20 cellular contexts compared by ENCODE assay signal in the genomic region with DNA sequence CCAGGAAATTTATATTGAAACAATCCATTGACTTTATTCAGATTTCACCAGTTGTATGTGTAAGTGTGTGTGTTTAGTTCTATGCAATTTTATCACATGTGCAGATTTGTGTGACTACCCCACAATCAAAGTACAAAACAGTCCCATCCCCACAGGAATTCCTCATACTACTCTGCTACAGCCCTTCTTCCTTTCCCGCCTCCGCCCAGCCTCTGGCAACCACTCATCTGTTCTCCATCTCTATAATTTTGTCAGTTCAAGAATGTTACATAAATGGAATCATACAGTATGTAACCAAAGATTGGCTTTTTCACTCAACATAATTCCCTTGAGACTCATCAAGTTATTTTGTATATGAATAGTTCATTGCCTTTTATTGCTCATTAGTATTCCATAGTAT.
"Had no signal": no experiment of that assay in that cellular context is flagged by ENCODE, and none has a peak within 500 bp of the region (broad histone marks: within the 10 kb centered on the region; RNA-seq: fewer than 3 reads in every experiment).

No MANE protein-coding gene starts in this region.

- DNase-seq: colonic mucosa; cortex of kidney; dermis blood vessel endothelial cell; effector CD4-positive, alpha-beta T cell; effector CD8-positive, alpha-beta T cell; effector memory CD4-positive, alpha-beta T cell; effector memory CD8-positive, alpha-beta T cell; endodermal cell; erythroblast; esophagus squamous epithelium; foreskin fibroblast; foreskin keratinocyte; foreskin melanocyte; gastrocnemius medialis; glutamatergic neuron; heart left ventricle; heart right ventricle had no signal

- H3K9me3 Mint-ChIP-seq: dendritic cell treated with granulocyte-macrophage colony-stimulating factor and Interleukin-4, amounts not matched to agents 40 ng/mL and 50 ng/mL, for 4 days; effector memory CD8-positive, alpha-beta T cell had no signal

- H3K4me3 Mint-ChIP-seq: dendritic cell treated with granulocyte-macrophage colony-stimulating factor and Interleukin-4, amounts not matched to agents 40 ng/mL and 50 ng/mL, for 4 days; effector memory CD8-positive, alpha-beta T cell; endodermal cell had no signal

- H3K27ac Mint-ChIP-seq: dendritic cell treated with granulocyte-macrophage colony-stimulating factor and Interleukin-4, amounts not matched to agents 40 ng/mL and 50 ng/mL, for 4 days; effector memory CD8-positive, alpha-beta T cell; endodermal cell had no signal

- ATAC-seq: effector memory CD8-positive, alpha-beta T cell; esophagus mucosa; foreskin keratinocyte; gastrocnemius medialis; gastroesophageal sphincter; heart left ventricle; heart right ventricle had no signal
